Comparison of ENCODE assay signal across 8 cellular contexts in the genomic region with DNA sequence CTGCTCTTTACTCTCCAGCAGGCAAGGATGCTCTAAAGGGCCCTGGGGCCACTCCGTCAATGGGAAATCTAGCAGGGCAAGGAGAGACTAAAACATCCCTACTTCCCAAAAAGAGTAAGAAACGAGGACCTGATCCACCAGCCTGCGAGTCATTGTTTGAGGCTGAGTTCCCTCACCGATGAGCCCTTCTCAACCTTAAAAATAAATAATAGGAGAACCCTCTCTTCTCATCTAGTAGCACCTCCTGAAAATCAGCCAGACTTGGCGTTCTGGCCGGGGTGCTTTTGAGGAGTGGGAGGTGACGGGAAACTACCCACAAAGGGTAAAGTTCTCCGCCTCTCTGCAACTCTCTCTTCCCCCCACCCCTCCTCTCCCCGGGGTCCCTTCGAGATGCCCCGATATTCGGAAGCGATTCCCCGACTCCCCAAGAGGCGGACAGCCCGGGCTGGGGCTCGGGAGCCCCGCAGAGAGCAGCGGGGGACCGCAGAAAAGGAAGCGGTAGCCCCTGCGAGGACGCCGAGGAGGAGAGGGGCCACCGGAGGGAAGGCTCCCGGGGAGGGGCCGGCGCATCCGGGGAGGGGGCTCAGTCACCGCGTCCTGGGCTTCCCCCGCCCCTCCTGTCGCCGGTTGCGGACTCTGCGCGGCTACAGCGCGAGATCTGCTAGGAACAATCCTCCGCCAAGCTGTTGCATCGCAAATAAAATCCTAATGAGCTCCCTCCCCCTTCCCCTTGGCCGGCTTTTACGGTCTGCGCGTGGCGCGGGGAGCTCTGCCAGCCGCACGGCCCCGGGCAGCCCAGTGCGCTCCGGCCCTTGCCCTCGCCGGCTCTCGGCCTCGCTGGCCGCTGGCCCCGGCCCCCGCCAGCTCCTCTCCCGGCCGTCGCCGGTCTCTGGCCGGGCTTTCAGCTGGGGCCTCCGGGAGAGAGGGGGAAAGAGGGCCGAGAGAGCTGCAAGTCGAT. TPM values are rescaled to one million over a fixed set of nuclear protein-coding genes. Genes with fewer than 3 reads are reported as not detected.
DNase-seq lines count a peak whose midpoint lies in the region; ATAC-seq and TF ChIP-seq lines count a peak whose summit lies in the region.

No MANE protein-coding gene starts in this region.

- in situ Hi-C loops in gastrocnemius medialis (cut with MboI; ENCODE audit: low sequenced_read_pairs in 4 of 4): loop anchor here in 1 of 4 donors (10.0 to 25.0 kb wide), 2 partner anchors 112 to 320 kb away; a partner anchor contains a TSS

- no peak for TF ChIP-seq CTCF in gastrocnemius medialis (IDR thresholded peaks at IDR 0.05 in 4 of 5, conservative IDR thresholded peaks at IDR 0.05 in 1 of 5)

- peaks cover 94 to 100% (median 98%) of the 10 kb centered on the region in 3 donors for H3K27me3 ChIP-seq in gastrocnemius medialis

- peak; percentile 67 for DNase-seq in NCI-H82 (lab: John Stamatoyannopoulos, UW)
- no peak for DNase-seq in NCI-H82 treated with DMSO at 0.1 percent for 48 hours (lab: John Stamatoyannopoulos, UW; ENCODE audit: unreplicated experiment)
- DNase-seq in SW480 (ENCODE audit: low spot score): peak; percentile 53
- peak; percentile 56 for DNase-seq in glomerular visceral epithelial cell (ENCODE audit: extremely low spot score)
- no peak for DNase-seq in gastrocnemius medialis
- DNase-seq in effector CD8-positive, alpha-beta T cell (lab: John Stamatoyannopoulos, UW): no peak
- DNase-seq in GOT3 (lab: John Stamatoyannopoulos, UW): no peak

- ATAC-seq in gastrocnemius medialis (no peak), GM18867 (IDR thresholded peaks at IDR 0.05; ENCODE audit: unreplicated experiment) (no peak)

- H3K27ac ChIP-seq in gastrocnemius medialis: no peak overlapping the region

- no peak for TF ChIP-seq POLR2A in gastrocnemius medialis (IDR thresholded peaks at IDR 0.05)

- intact Hi-C loops in gastrocnemius medialis (cut with DNase I; ENCODE audit: low total_unique reads): no loop called here

- no peaks in the 10 kb centered on the region for H3K9me3 ChIP-seq in gastrocnemius medialis

- H3K4me1 ChIP-seq in gastrocnemius medialis: peaks cover 13 to 26% of the 10 kb centered on the region in 2 donors

- peak overlapping the region; percentile 39 to 53 (median 48) for H3K4me3 ChIP-seq in gastrocnemius medialis

- H3K36me3 ChIP-seq in gastrocnemius medialis: no peaks in the 10 kb centered on the region

RNA-seq across cellular contexts. Expression of a gene that starts 1.3 kb away (rescaled TPM):
- total RNA-seq in gastrocnemius medialis: not detected

RNA-seq across cellular contexts. Expression of a gene that starts 9.7 kb away (rescaled TPM):
- total RNA-seq in gastrocnemius medialis: under 1 TPM in 1 of 4 donors, not detected in 3; 0.27 TPM

RNA-seq across cellular contexts. Expression of a gene that starts 14.0 kb away (rescaled TPM):
- total RNA-seq in gastrocnemius medialis: 1 to 10 TPM in 1 of 4 donors, under 1 TPM in 3; 0.36 to 3.0 (median 0.65) TPM

RNA-seq across cellular contexts. Expression of a gene that starts 20.0 kb away (rescaled TPM):
- total RNA-seq in gastrocnemius medialis: 1 to 10 TPM in 2 of 4 donors, under 1 TPM in 2; 0.55 to 3.0 (median 1.3) TPM

RNA-seq across cellular contexts. Expression of a gene that starts 31.2 kb away (rescaled TPM):
- not detected for total RNA-seq in gastrocnemius medialis

Comparison
In these comparisons a context has a peak if more than half of its experiments do, and no peak if none do; other contexts are left out.
1. DNase-seq: peak in NCI-H82 (single experiment), SW480 (single experiment) and glomerular visceral epithelial cell (single experiment); none in NCI-H82 treated with DMSO at 0.1 percent for 48 hours (single experiment), gastrocnemius medialis (0 of 2), effector CD8-positive, alpha-beta T cell (single experiment) and GOT3 (single experiment).